In genomic region chr2:122384768-122385333, GRCh38 we compare ENCODE assay signal across 18 cellular contexts.
"Had no signal": no experiment of that assay in that cellular context is flagged by ENCODE, and none has a peak within 500 bp of the region (broad histone marks: within the 10 kb centered on the region; RNA-seq: fewer than 3 reads in every experiment).

No MANE protein-coding gene starts in this region.

- H3K4me1 ChIP-seq: thyroid gland had no signal

- H3K9me3 ChIP-seq: thyroid gland had no signal

- H3K4me3 ChIP-seq: dorsolateral prefrontal cortex, thyroid gland had no signal

- DNase-seq: activated CD4-positive, alpha-beta T cell treated with anti-CD3 and anti-CD28 coated beads for 1 hour; activated CD8-positive, alpha-beta memory T cell treated with anti-CD3 and anti-CD28 coated beads for 24 hours; activated CD8-positive, alpha-beta memory T cell treated with anti-CD3 and anti-CD28 coated beads, Interleukin-2, amount 50 U/mL, for 48 hours; activated effector memory CD4-positive, alpha-beta T cell treated with Interleukin-2 at 50 U/mL for 16 hours; activated naive CD4-positive, alpha-beta T cell treated with anti-CD3 and anti-CD28 coated beads, Interleukin-2, amount 10 ng/mL, durations not matched to agents 7 days and 5 days; activated naive CD8-positive, alpha-beta T cell treated with anti-CD3 and anti-CD28 coated beads, Interleukin-2, amount 50 U/mL, for 24 hours; activated T-cell treated with anti-CD3 and anti-CD28 coated beads, Interleukin-2, amount 50 U/mL, for 48 hours; anterior cingulate cortex; central memory CD4-positive, alpha-beta T cell; dorsolateral prefrontal cortex; foreskin fibroblast; occipital lobe; stimulated activated CD4-positive, alpha-beta T cell treated with anti-CD3 and anti-CD28 coated beads, Interleukin-12 subunit alpha, Interleukin-12 subunit beta, amount 100 ng/mL, for 4 hours; stimulated activated CD4-positive, alpha-beta T cell treated with anti-CD3 and anti-CD28 coated beads, Interleukin-1b, Interleukin-23, amount 100 ng/mL, for 48 hours; stimulated activated naive CD4-positive, alpha-beta T cell treated with Interleukin-2 at 50 U/mL for 16 hours; thyroid gland; WERI-Rb-1 had no signal

- H3K36me3 ChIP-seq: thyroid gland, WERI-Rb-1 had no signal

- H3K27me3 ChIP-seq: dorsolateral prefrontal cortex, thyroid gland had no signal

- H3K27ac ChIP-seq: dorsolateral prefrontal cortex, epithelial cell of prostate, thyroid gland, WERI-Rb-1 had no signal

- ATAC-seq: activated naive CD8-positive, alpha-beta T cell treated with anti-CD3 and anti-CD28 coated beads, Interleukin-2, amount 50 U/mL, for 24 hours had no signal
